1 cellular context compared by ENCODE assay signal in the genomic region with DNA sequence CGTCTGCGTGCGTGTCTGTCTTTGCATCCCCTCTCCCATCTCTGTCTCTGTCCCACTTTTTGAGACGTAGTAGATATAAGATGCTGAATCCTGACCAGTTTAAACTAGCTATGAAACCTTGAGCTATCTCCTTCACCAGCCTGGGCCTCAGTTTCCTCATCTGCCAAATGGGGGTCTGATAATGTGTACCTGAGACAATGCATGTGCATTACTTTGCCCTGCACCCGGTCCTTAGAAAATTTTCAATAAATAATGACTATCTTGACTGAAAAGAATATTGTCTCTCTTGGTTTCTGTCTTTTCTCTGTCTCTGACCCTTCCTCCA.
TF ChIP-seq lines count a peak whose summit lies in the region.

No MANE protein-coding gene starts in this region.

TF ChIP-seq in HEK293, 187 proteins besides CTCF, POLR2A, EP300 and RAD21 (continued from another document):
- TF ChIP-seq, protein P1, sequence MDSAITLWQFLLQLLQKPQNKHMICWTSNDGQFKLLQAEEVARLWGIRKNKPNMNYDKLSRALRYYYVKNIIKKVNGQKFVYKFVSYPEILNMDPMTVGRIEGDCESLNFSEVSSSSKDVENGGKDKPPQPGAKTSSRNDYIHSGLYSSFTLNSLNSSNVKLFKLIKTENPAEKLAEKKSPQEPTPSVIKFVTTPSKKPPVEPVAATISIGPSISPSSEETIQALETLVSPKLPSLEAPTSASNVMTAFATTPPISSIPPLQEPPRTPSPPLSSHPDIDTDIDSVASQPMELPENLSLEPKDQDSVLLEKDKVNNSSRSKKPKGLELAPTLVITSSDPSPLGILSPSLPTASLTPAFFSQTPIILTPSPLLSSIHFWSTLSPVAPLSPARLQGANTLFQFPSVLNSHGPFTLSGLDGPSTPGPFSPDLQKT (IDR thresholded peaks at IDR 0.05; ENCODE audit: borderline replicate concordance, low read depth, low read length): no peak
- TF ChIP-seq KLF9 (tag by site-specific recombination; IDR thresholded peaks at IDR 0.05; ENCODE audit: low read depth): no peak
